In the genomic region with DNA sequence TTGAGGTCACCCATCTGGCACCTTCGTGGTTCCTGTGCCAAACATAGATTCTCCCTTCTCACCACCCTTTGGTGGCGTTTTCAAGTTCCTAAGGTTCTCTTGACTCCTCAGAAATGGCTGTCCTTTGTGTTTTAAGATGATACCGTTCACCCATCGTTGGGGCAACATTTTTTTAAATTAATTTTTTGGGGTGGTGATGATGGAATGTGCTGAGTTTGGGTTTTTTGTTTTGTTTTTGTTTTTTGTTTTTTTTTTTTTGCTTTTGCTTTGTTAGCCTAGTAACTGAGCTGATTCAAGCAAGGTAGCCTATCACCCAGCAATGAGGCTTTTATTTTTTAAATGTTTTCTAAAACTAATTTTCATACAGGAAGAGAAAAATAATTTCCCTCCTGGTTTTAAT, we compare ENCODE assay signal across 24 cellular contexts. TPM values are rescaled to one million over a fixed set of nuclear protein-coding genes. Genes with fewer than 3 reads are reported as not detected.
"Had no signal": no experiment of that assay in that cellular context is flagged by ENCODE, and none has a peak within 500 bp of the region (broad histone marks: within the 10 kb centered on the region; RNA-seq: fewer than 3 reads in every experiment).

No MANE protein-coding gene starts in this region.

- H3K27ac ChIP-seq: Peyer's patch, SJCRH30 had no signal

- H3K4me1 ChIP-seq: Peyer's patch had no signal

- ATAC-seq: Right ventricle myocardium inferior, SK-N-SH treated with all-trans-retinoic acid at 6 μM for 48 hours had no signal

- H3K4me3 ChIP-seq: MG63, Peyer's patch, SJCRH30 had no signal

- H3K36me3 ChIP-seq: MG63, Peyer's patch, SJCRH30 had no signal

- H3K9me3 ChIP-seq: MG63, Peyer's patch, SJCRH30 had no signal

- DNase-seq: Karpas-422, KG1, MG63, NCI-H1092, NCI-H1105 treated with DMSO at 0.1 percent for 48 hours, NCI-H1417 treated with DMSO at 0.1 percent for 48 hours, NCI-H1694 treated with DMSO at 0.1 percent for 48 hours, NCI-H1930, NCI-H2081, NCI-H2107, NCI-H226, NCI-H446, NCI-H510A, NCI-H524 treated with DMSO at 0.1 percent for 48 hours, NCI-H774, Peyer's patch, SHP77 treated with DMSO at 0.1 percent for 48 hours, SJCRH30, T-helper 1 cell had no signal

RNA-seq across cellular contexts. Expression of a gene that starts 2.6 kb away (rescaled TPM):
- total RNA-seq: HT1080, PC-3, Peyer's patch, Right ventricle myocardium inferior, RPMI7951 had no signal

RNA-seq across cellular contexts. Expression of a gene that starts 48.0 kb away (rescaled TPM):
- total RNA-seq: HT1080, PC-3, Right ventricle myocardium inferior, RPMI7951, SJCRH30 had no signal
